29 cellular contexts compared by ENCODE assay signal in genomic region chrX:130184168-130184567, GRCh38. TPM values are rescaled to one million over a fixed set of nuclear protein-coding genes. Genes with fewer than 3 reads are reported as not detected.
DNase-seq lines count a peak whose midpoint lies in the region; ATAC-seq, FAIRE-seq and TF ChIP-seq lines count a peak whose summit lies in the region.
"Had no signal": no experiment of that assay in that cellular context is flagged by ENCODE, and none has a peak within 500 bp of the region (broad histone marks: within the 10 kb centered on the region; RNA-seq: fewer than 3 reads in every experiment).

No MANE protein-coding gene starts in this region.

- H3K4me1 Mint-ChIP-seq in activated naive CD8-positive, alpha-beta T cell treated with anti-CD3 and anti-CD28 coated beads, Interleukin-2, amount 10 ng/mL, durations not matched to agents 7 days and 5 days: peaks cover 22% of the 10 kb centered on the region
- peaks cover 9% of the 10 kb centered on the region for H3K4me1 Mint-ChIP-seq in neural progenitor cell

- H3K9me3 ChIP-seq in HepG2 (ENCODE audit: low read length): no peaks in the 10 kb centered on the region
- no peaks in the 10 kb centered on the region for H3K9me3 ChIP-seq in right lobe of liver
- no peaks in the 10 kb centered on the region for H3K9me3 ChIP-seq in OCI-LY3 (ENCODE audit: insufficient read depth, low read length)
- no peaks in the 10 kb centered on the region for H3K9me3 ChIP-seq in neural progenitor cell (ENCODE audit: low read depth)
- H3K9me3 ChIP-seq: ascending aorta, gastroesophageal sphincter, prostate gland, stomach, tibial artery had no signal

- H3K27me3 Mint-ChIP-seq in activated naive CD8-positive, alpha-beta T cell treated with anti-CD3 and anti-CD28 coated beads, Interleukin-2, amount 10 ng/mL, durations not matched to agents 7 days and 5 days: no peaks in the 10 kb centered on the region
- H3K27me3 Mint-ChIP-seq in neural progenitor cell (ENCODE audit: insufficient read depth, low read depth): peaks cover 5% of the 10 kb centered on the region

- DNase-seq in HepG2 (ENCODE audit: low spot score) (no peak), right lobe of liver (no peak), neural progenitor cell (ENCODE audit: low spot score) (no peak), DMS 273 (lab: John Stamatoyannopoulos, UW; ENCODE audit: unreplicated experiment) (no peak), NK-92 (lab: John Stamatoyannopoulos, UW; ENCODE audit: unreplicated experiment) (no peak)
- no peak for DNase-seq in activated naive CD8-positive, alpha-beta T cell treated with anti-CD3 and anti-CD28 coated beads, Interleukin-2, amount 10 ng/mL, durations not matched to agents 7 days and 5 days
- DNase-seq: activated CD4-positive, alpha-beta T cell treated with anti-CD3 and anti-CD28 coated beads for 1 hour; activated naive CD4-positive, alpha-beta T cell treated with anti-CD3 and anti-CD28 coated beads for 36 hours; activated T-cell treated with anti-CD3 and anti-CD28 coated beads for 4 hours; dermis blood vessel endothelial cell; DMS53; GF-D8; NCI-H1105 treated with DMSO at 0.1 percent for 48 hours; NCI-H2081; NCI-H82; PC-3; stimulated activated CD4-positive, alpha-beta T cell treated with anti-CD3 and anti-CD28 coated beads, Interleukin-15, amount 100 ng/mL, for 24 hours; stomach; tibial artery had no signal

- H3K27me3 ChIP-seq in HepG2 (ENCODE audit: control insufficient read depth in 1 of 2, insufficient read depth in 2 of 2, low read length in 2 of 2): no peaks in the 10 kb centered on the region
- no peaks in the 10 kb centered on the region for H3K27me3 ChIP-seq in right lobe of liver
- H3K27me3 ChIP-seq in OCI-LY3 (ENCODE audit: low read depth, low read length): no peaks in the 10 kb centered on the region
- H3K27me3 ChIP-seq in neural progenitor cell: no peaks in the 10 kb centered on the region
- H3K27me3 ChIP-seq: ascending aorta, gastroesophageal sphincter, stomach, tibial artery had no signal

- no peak overlapping the region for H2AFZ ChIP-seq in HepG2 (ENCODE audit: low read length)
- no peak overlapping the region for H2AFZ ChIP-seq in OCI-LY3 (ENCODE audit: low read depth, low read length)
- H2AFZ ChIP-seq in neural progenitor cell (replicated peaks): no peak overlapping the region

- peak overlapping the region; percentile 78 for H3K27ac Mint-ChIP-seq in activated naive CD8-positive, alpha-beta T cell treated with anti-CD3 and anti-CD28 coated beads, Interleukin-2, amount 10 ng/mL, durations not matched to agents 7 days and 5 days
- H3K27ac Mint-ChIP-seq in neural progenitor cell: no peak overlapping the region

- no TSS peak for BruUV-seq in HepG2 (replicated peaks; lab: Mats Ljungman, UMichigan)

- in situ Hi-C loops in HepG2 (cut with HindIII; ENCODE audit: extremely low pct_ligation_motif_present, low pct_unique_long_range_greater_than_20kb): no loop called here

- no peak for TF ChIP-seq POLR2A in HepG2 (IDR thresholded peaks at IDR 0.05; ENCODE audit: insufficient read depth in 1 of 2, low read depth in 2 of 2, low read length in 2 of 2)
- no peak for TF ChIP-seq POLR2A in right lobe of liver (IDR thresholded peaks at IDR 0.05)

- H3K27ac ChIP-seq in HepG2 (ENCODE audit: extremely low read length, insufficient read depth, low read length) (no peak overlapping the region), right lobe of liver (no peak overlapping the region), OCI-LY3 (ENCODE audit: low read length) (peak overlapping the region; percentile 68), neural progenitor cell (no peak overlapping the region)
- H3K27ac ChIP-seq: ascending aorta, gastroesophageal sphincter, prostate gland, stomach, tibial artery had no signal

- H3K9me3 Mint-ChIP-seq in activated naive CD8-positive, alpha-beta T cell treated with anti-CD3 and anti-CD28 coated beads, Interleukin-2, amount 10 ng/mL, durations not matched to agents 7 days and 5 days: no peaks in the 10 kb centered on the region
- H3K9me3 Mint-ChIP-seq in neural progenitor cell: no peaks in the 10 kb centered on the region
- H3K9me3 Mint-ChIP-seq: activated naive CD4-positive, alpha-beta T cell treated with anti-CD3 and anti-CD28 coated beads for 36 hours had no signal

- no peaks in the 10 kb centered on the region for H3K36me3 ChIP-seq in HepG2 (replicated peaks in 1 of 2; ENCODE audit: control insufficient read depth in 1 of 2, insufficient read depth in 2 of 2, low read length in 2 of 2)
- no peaks in the 10 kb centered on the region for H3K36me3 ChIP-seq in right lobe of liver
- H3K36me3 ChIP-seq in OCI-LY3 (replicated peaks; ENCODE audit: low read depth, low read length): peaks cover 36% of the 10 kb centered on the region
- H3K36me3 ChIP-seq in neural progenitor cell: no peaks in the 10 kb centered on the region
- H3K36me3 ChIP-seq: ascending aorta, gastroesophageal sphincter, prostate gland, stomach, tibial artery had no signal

- H3K9ac ChIP-seq in HepG2 (ENCODE audit: insufficient read depth, low read depth, low read length): no peak overlapping the region
- H3K9ac ChIP-seq in OCI-LY3 (ENCODE audit: low read length): no peak overlapping the region
- no peak overlapping the region for H3K9ac ChIP-seq in neural progenitor cell

- no peak overlapping the region for H3K4me2 ChIP-seq in HepG2 (ENCODE audit: low read depth, low read length)
- peak overlapping the region; percentile 4 for H3K4me2 ChIP-seq in OCI-LY3 (ENCODE audit: low read length)
- no peak overlapping the region for H3K4me2 ChIP-seq in neural progenitor cell

- no peaks in the 10 kb centered on the region for H3K4me1 ChIP-seq in HepG2 (ENCODE audit: insufficient read depth, low read length)
- H3K4me1 ChIP-seq in right lobe of liver: no peaks in the 10 kb centered on the region
- peaks cover 39% of the 10 kb centered on the region for H3K4me1 ChIP-seq in OCI-LY3 (ENCODE audit: low read length)
- H3K4me1 ChIP-seq in neural progenitor cell: no peaks in the 10 kb centered on the region
- H3K4me1 ChIP-seq: ascending aorta, gastroesophageal sphincter, prostate gland, stomach, tibial artery had no signal

- WGBS in HepG2 (ENCODE audit: low lambda C conversion rate): 78% methylated on average over 6 of the region's 11 CpGs
- 80% methylated on average over 11 of the region's 11 CpGs for WGBS in right lobe of liver (ENCODE audit: insufficient coverage, low coverage, low lambda C conversion rate, missing lambda C conversion rate)

- peaks cover 16% of the 10 kb centered on the region for H3K36me3 Mint-ChIP-seq in activated naive CD8-positive, alpha-beta T cell treated with anti-CD3 and anti-CD28 coated beads, Interleukin-2, amount 10 ng/mL, durations not matched to agents 7 days and 5 days
- peaks cover 3% of the 10 kb centered on the region for H3K36me3 Mint-ChIP-seq in neural progenitor cell

- no peak for TF ChIP-seq RAD21 in HepG2 (CRISPR knock-in tag; IDR thresholded peaks at IDR 0.05)

- POLR2A ChIA-PET in HepG2 (lab: Yijun Ruan, JAX): no interaction called here
- POLR2A ChIA-PET in activated naive CD8-positive, alpha-beta T cell treated with anti-CD3 and anti-CD28 coated beads, Interleukin-2, amount 10 ng/mL, durations not matched to agents 7 days and 5 days (lab: Charles Lee): interaction anchor here (2.0 kb wide), 1 partner anchor 13 kb away, joined by 7 read pairs; the partner anchor contains the start of gene RAB33A

- H3K79me2 ChIP-seq in HepG2 (ENCODE audit: insufficient read depth, low read length) (no peaks in the 10 kb centered on the region), OCI-LY3 (ENCODE audit: low read length) (peaks cover 37% of the 10 kb centered on the region), neural progenitor cell (ENCODE audit: low read depth) (no peaks in the 10 kb centered on the region)

- peak overlapping the region; percentile 55 for H3K4me3 Mint-ChIP-seq in activated naive CD8-positive, alpha-beta T cell treated with anti-CD3 and anti-CD28 coated beads, Interleukin-2, amount 10 ng/mL, durations not matched to agents 7 days and 5 days
- no peak overlapping the region for H3K4me3 Mint-ChIP-seq in neural progenitor cell
- H3K4me3 Mint-ChIP-seq: activated naive CD4-positive, alpha-beta T cell treated with anti-CD3 and anti-CD28 coated beads for 36 hours; neural crest cell had no signal

- FAIRE-seq in HepG2 (lab: Jason Lieb, UNC): no peak
- FAIRE-seq: H1, keratinocyte, TTC549 had no signal

- no peaks in the 10 kb centered on the region for H3F3A ChIP-seq in neural progenitor cell (ENCODE audit: low read depth)

- CTCF ChIA-PET in HepG2 (lab: Yijun Ruan, JAX; ENCODE audit: low intra/inter-chr PET ratio, low total read pairs): no interaction called here

- intact Hi-C loops in HepG2 (cut with micrococcal nuclease; ENCODE audit: unreplicated experiment) (no loop called here), right lobe of liver (cut with DNase I) (loop anchor here in 1 of 2 donors (10.0 kb wide), 1 partner anchor 99 kb away; no protein-coding TSS in a partner anchor)

- no peak overlapping the region for H3K4me3 ChIP-seq in HepG2 (replicated peaks in 1 of 3; ENCODE audit: insufficient read depth in 1 of 3, low read depth in 2 of 3, low read length in 3 of 3)
- no peak overlapping the region for H3K4me3 ChIP-seq in right lobe of liver
- H3K4me3 ChIP-seq in OCI-LY3 (ENCODE audit: low read length): no peak overlapping the region
- H3K4me3 ChIP-seq in neural progenitor cell: no peak overlapping the region
- H3K4me3 ChIP-seq: ascending aorta, gastroesophageal sphincter, prostate gland, stomach, tibial artery had no signal

- ATAC-seq in HepG2 (no peak), right lobe of liver (no peak)
- ATAC-seq in activated naive CD8-positive, alpha-beta T cell treated with anti-CD3 and anti-CD28 coated beads, Interleukin-2, amount 10 ng/mL, durations not matched to agents 7 days and 5 days (ENCODE audit: low read depth): no peak
- ATAC-seq: gastroesophageal sphincter, PC-3, Right ventricle myocardium inferior had no signal

- no peaks in the 10 kb centered on the region for H4K20me1 ChIP-seq in HepG2 (ENCODE audit: insufficient read depth, low read length)
- H4K20me1 ChIP-seq in OCI-LY3 (ENCODE audit: insufficient read depth, low read length): peaks cover 16% of the 10 kb centered on the region; the same call in 1 of the 2 replicates
- no peaks in the 10 kb centered on the region for H4K20me1 ChIP-seq in neural progenitor cell (ENCODE audit: low read depth)

- no peak for TF ChIP-seq CTCF in HepG2 (CRISPR knock-in tag; IDR thresholded peaks at IDR 0.05)
- no peak for TF ChIP-seq CTCF in right lobe of liver (IDR thresholded peaks at IDR 0.05)
- no peak for TF ChIP-seq CTCF in OCI-LY3 (IDR thresholded peaks at IDR 0.05; ENCODE audit: low read depth, low read length)
- no peak for TF ChIP-seq CTCF in neural progenitor cell (IDR thresholded peaks at IDR 0.05)

- no peak for TF ChIP-seq EP300 in HepG2 (IDR thresholded peaks at IDR 0.05; ENCODE audit: low read depth in 2 of 2, low read length in 2 of 2)
- TF ChIP-seq EP300 in HepG2 (CRISPR knock-in tag; IDR thresholded peaks at IDR 0.05; ENCODE audit: borderline replicate concordance): no peak

RNA-seq across cellular contexts. Expression of gene RAB33A, which starts 12.4 kb away (rescaled TPM):
- total RNA-seq in HepG2 (2016; rRNA removed; fragmentation: Illumina TruSeq; extraction: Trizol) (not detected in 2 replicates), right lobe of liver (under 1 TPM in 5 of 6 experiments, not detected in 1; 0.20 to 0.81 (median 0.55) TPM), neural progenitor cell (ENCODE audit: low replicate concordance) (4.4 and 5.1 TPM in 2 replicates)
- not detected in 2 replicates for total RNA-seq in HepG2 (2016; cell fraction: cytosol; rRNA removed; fragmentation: Illumina TruSeq; extraction: Trizol; ENCODE audit: low read depth)
- total RNA-seq in HepG2 (2016; cell fraction: insoluble cytoplasmic fraction; rRNA removed; fragmentation: Illumina TruSeq; extraction: Trizol): not detected in 2 replicates
- total RNA-seq in HepG2 (2016; cell fraction: membrane; rRNA removed; fragmentation: Illumina TruSeq; extraction: Trizol): not detected in 2 replicates
- total RNA-seq in HepG2 (2016; cell fraction: nucleus; rRNA removed; fragmentation: Illumina TruSeq; extraction: Trizol): not detected in 2 replicates
- polyA plus RNA-seq in HepG2 (2011; rRNA removed): 0.18 and 0.26 TPM in 2 replicates
- polyA plus RNA-seq in HepG2 (2011; cell fraction: cytosol; rRNA removed): 0.24 and 0.42 TPM in 2 replicates
- 0.26 TPM in 1 of 2 replicates, not detected in the other for polyA plus RNA-seq in HepG2 (2011; cell fraction: nucleus; rRNA removed)
- not detected in 2 replicates for polyA plus RNA-seq in HepG2 (2012)
- not detected in 2 replicates for polyA plus RNA-seq in HepG2 (2016; cell fraction: cytosol; fragmentation: Illumina TruSeq; extraction: Trizol; ENCODE audit: low read depth)
- not detected in 2 replicates for polyA plus RNA-seq in HepG2 (2016; cell fraction: insoluble cytoplasmic fraction; fragmentation: Illumina TruSeq; extraction: Trizol; ENCODE audit: low read depth)
- not detected in 2 replicates for polyA plus RNA-seq in HepG2 (2016; cell fraction: membrane; fragmentation: Illumina TruSeq; extraction: Trizol; ENCODE audit: low read depth)
- polyA plus RNA-seq in HepG2 (2016; cell fraction: nucleus; fragmentation: Illumina TruSeq; extraction: Trizol; ENCODE audit: insufficient read depth, low read depth): not detected in 2 replicates
- polyA minus RNA-seq in HepG2 (2011; rRNA and poly(A)+ RNA removed; ENCODE audit: low replicate concordance): not detected in 2 replicates
- not detected in 2 replicates for polyA minus RNA-seq in HepG2 (2011; cell fraction: cytosol; rRNA and poly(A)+ RNA removed)
- 0.39 TPM in 1 of 2 replicates, not detected in the other for polyA minus RNA-seq in HepG2 (2011; cell fraction: nucleus; rRNA and poly(A)+ RNA removed)
- total RNA-seq in activated naive CD8-positive, alpha-beta T cell treated with anti-CD3 and anti-CD28 coated beads, Interleukin-2, amount 10 ng/mL, durations not matched to agents 7 days and 5 days: 10 to 100 TPM; 30.7 to 33.1 TPM
- total RNA-seq: MCF 10A, PC-3 had no signal
- polyA plus RNA-seq: keratinocyte had no signal

RNA-seq across cellular contexts. Expression of gene AIFM1, which starts 18.5 kb away (rescaled TPM):
- total RNA-seq in HepG2 (2016; rRNA removed; fragmentation: Illumina TruSeq; extraction: Trizol): 46.9 and 69.3 TPM in 2 replicates
- 12.3 and 17.1 TPM in 2 replicates for total RNA-seq in HepG2 (2016; cell fraction: cytosol; rRNA removed; fragmentation: Illumina TruSeq; extraction: Trizol; ENCODE audit: low read depth)
- 48.7 and 65.5 TPM in 2 replicates for total RNA-seq in HepG2 (2016; cell fraction: insoluble cytoplasmic fraction; rRNA removed; fragmentation: Illumina TruSeq; extraction: Trizol)
- total RNA-seq in HepG2 (2016; cell fraction: membrane; rRNA removed; fragmentation: Illumina TruSeq; extraction: Trizol): 23.7 and 29.4 TPM in 2 replicates
- 47.2 and 56.1 TPM in 2 replicates for total RNA-seq in HepG2 (2016; cell fraction: nucleus; rRNA removed; fragmentation: Illumina TruSeq; extraction: Trizol)
- 35.0 and 42.8 TPM in 2 replicates for polyA plus RNA-seq in HepG2 (2011; rRNA removed)
- polyA plus RNA-seq in HepG2 (2011; cell fraction: cytosol; rRNA removed): 37.1 and 44.4 TPM in 2 replicates
- 11.8 and 14.9 TPM in 2 replicates for polyA plus RNA-seq in HepG2 (2011; cell fraction: nucleus; rRNA removed)
- 35.1 and 40.3 TPM in 2 replicates for polyA plus RNA-seq in HepG2 (2012)
- polyA plus RNA-seq in HepG2 (2016; cell fraction: cytosol; fragmentation: Illumina TruSeq; extraction: Trizol; ENCODE audit: low read depth): 24.7 and 26.6 TPM in 2 replicates
- 85.8 and 88.7 TPM in 2 replicates for polyA plus RNA-seq in HepG2 (2016; cell fraction: insoluble cytoplasmic fraction; fragmentation: Illumina TruSeq; extraction: Trizol; ENCODE audit: low read depth)
- 26.3 and 31.8 TPM in 2 replicates for polyA plus RNA-seq in HepG2 (2016; cell fraction: membrane; fragmentation: Illumina TruSeq; extraction: Trizol; ENCODE audit: low read depth)
- polyA plus RNA-seq in HepG2 (2016; cell fraction: nucleus; fragmentation: Illumina TruSeq; extraction: Trizol; ENCODE audit: insufficient read depth, low read depth): 67.7 and 76.4 TPM in 2 replicates
- polyA minus RNA-seq in HepG2 (2011; rRNA and poly(A)+ RNA removed; ENCODE audit: low replicate concordance): 13.9 and 27.6 TPM in 2 replicates
- 21.3 and 25.6 TPM in 2 replicates for polyA minus RNA-seq in HepG2 (2011; cell fraction: cytosol; rRNA and poly(A)+ RNA removed)
- 11.3 and 13.1 TPM in 2 replicates for polyA minus RNA-seq in HepG2 (2011; cell fraction: nucleus; rRNA and poly(A)+ RNA removed)
- total RNA-seq in right lobe of liver: 10 to 100 TPM; 63.4 to 90.0 (median 76.7) TPM
- total RNA-seq in activated naive CD8-positive, alpha-beta T cell treated with anti-CD3 and anti-CD28 coated beads, Interleukin-2, amount 10 ng/mL, durations not matched to agents 7 days and 5 days: 10 to 100 TPM; 35.9 to 37.4 TPM
- 26.2 and 47.7 TPM in 2 replicates for total RNA-seq in neural progenitor cell (ENCODE audit: low replicate concordance)
